ENCODE assay signal across 22 cellular contexts in the genomic region with DNA sequence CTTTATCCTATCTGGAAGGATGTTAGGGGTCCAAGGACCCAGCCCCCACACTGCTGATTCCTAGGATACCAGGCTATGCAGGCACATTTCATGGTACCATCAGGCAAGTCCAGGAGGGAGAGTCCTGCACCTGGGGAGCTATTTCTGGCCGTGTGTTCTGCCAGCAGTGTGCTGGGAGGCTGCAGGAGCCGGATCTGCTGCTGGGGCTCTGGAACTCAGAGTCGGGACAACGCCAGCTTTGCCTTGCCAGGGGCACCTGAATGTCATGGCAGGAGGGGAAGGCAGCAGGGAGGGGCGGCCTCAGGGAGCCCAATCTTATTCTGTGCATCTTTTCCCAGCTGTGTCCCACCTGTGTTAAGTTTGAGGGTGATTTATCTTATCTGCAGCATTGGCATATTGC. TPM values are rescaled to one million over a fixed set of nuclear protein-coding genes. Genes with fewer than 3 reads are reported as not detected.
"Had no signal": no experiment of that assay in that cellular context is flagged by ENCODE, and none has a peak within 500 bp of the region (broad histone marks: within the 10 kb centered on the region; RNA-seq: fewer than 3 reads in every experiment).

No MANE protein-coding gene starts in this region.

- DNase-seq: cortex of kidney; effector CD8-positive, alpha-beta T cell; foreskin melanocyte; hypothalamus; left lung; mesenchymal stem cell; midbrain; spleen; stimulated activated CD4-positive, alpha-beta T cell treated with anti-CD3 and anti-CD28 coated beads, Interleukin-15, amount 100 ng/mL, for 24 hours; stimulated activated CD4-positive, alpha-beta T cell treated with anti-CD3 and anti-CD28 coated beads, Interleukin-1b, Interleukin-23, amount 100 ng/mL, for 48 hours; stimulated activated CD4-positive, alpha-beta T cell treated with anti-CD3 and anti-CD28 coated beads, Interleukin-4, amount 100 ng/mL, for 24 hours; tibial artery; upper lobe of left lung; uterus had no signal

- H3K27me3 ChIP-seq: tibial artery, upper lobe of left lung, uterus had no signal

- H3K4me1 ChIP-seq: left lung, parathyroid adenoma, prostate gland, spleen, tibial artery, upper lobe of left lung, uterus had no signal

- H3K36me3 ChIP-seq: heart right ventricle, left lung, prostate gland, spleen, tibial artery, upper lobe of left lung, uterus had no signal

- H3K27ac ChIP-seq: heart right ventricle, left lung, parathyroid adenoma, prostate gland, spleen, tibial artery, upper lobe of left lung, uterus had no signal

- H3K9me3 ChIP-seq: heart right ventricle, left lung, prostate gland, spleen, tibial artery, upper lobe of left lung, uterus had no signal

- H3K4me3 ChIP-seq: dorsolateral prefrontal cortex, heart right ventricle, left lung, lung, prostate gland, spleen, tibial artery, upper lobe of left lung, uterus had no signal

- ATAC-seq: left lung; sciatic nerve; stimulated activated memory B cell treated with anti-CD40 and anti-IgM and Interleukin-4, amounts not matched to agents 10 μg/mL and 1 μg/mL and 100 μg/mL, for 72 hours had no signal

RNA-seq across cellular contexts. Expression of gene SRRM4, which starts 17.8 kb away (rescaled TPM):
- total RNA-seq: omental fat pad, spleen had no signal
